ENCODE assay signal across 16 cellular contexts in genomic region chr1:197062692-197063091, GRCh38. TPM values are rescaled to one million over a fixed set of nuclear protein-coding genes. Genes with fewer than 3 reads are reported as not detected.
DNase-seq lines count a peak whose midpoint lies in the region; ATAC-seq and TF ChIP-seq lines count a peak whose summit lies in the region.
"Had no signal": no experiment of that assay in that cellular context is flagged by ENCODE, and none has a peak within 500 bp of the region (broad histone marks: within the 10 kb centered on the region; RNA-seq: fewer than 3 reads in every experiment).

No MANE protein-coding gene starts in this region.

- ATAC-seq in GM18861 (IDR thresholded peaks at IDR 0.05; ENCODE audit: unreplicated experiment) (peak; percentile 86), GM21515 (IDR thresholded peaks at IDR 0.05; ENCODE audit: unreplicated experiment) (peak; percentile 75), HG03025 (IDR thresholded peaks at IDR 0.05; ENCODE audit: low FRiP score, unreplicated experiment) (peak; percentile 80), gastroesophageal sphincter (no peak)
- ATAC-seq: activated CD4-positive, CD25-positive, alpha-beta regulatory T cell treated with anti-CD3 and anti-CD28 coated beads, Interleukin-2, amount 50 U/mL, for 24 hours; activated T-helper 17 cell treated with anti-CD3 and anti-CD28 coated beads, Interleukin-2, amount 50 U/mL, for 72 hours; heart right ventricle; stimulated activated effector memory CD8-positive, alpha-beta T cell treated with anti-CD3 and anti-CD28 coated beads, Interleukin-12 subunit alpha, Interleukin-12 subunit beta, amount 100 ng/mL, for 72 hours had no signal

- H3K27me3 ChIP-seq in gastroesophageal sphincter, result no peaks in the 10 kb centered on the region
- no peaks in the 10 kb centered on the region for H3K27me3 ChIP-seq in Caco-2 (replicated peaks; ENCODE audit: control insufficient read depth, insufficient read depth, low read length)
- H3K27me3 ChIP-seq: heart right ventricle had no signal

- H3K27me3 Mint-ChIP-seq in Caco-2 (ENCODE audit: insufficient read depth, unreplicated experiment), result peaks cover 3% of the 10 kb centered on the region
- H3K27me3 Mint-ChIP-seq in activated CD4-positive, alpha-beta memory T cell treated with anti-CD3 and anti-CD28 coated beads, Interleukin-2, amount 10 ng/mL, durations not matched to agents 7 days and 5 days, result peaks cover 10% of the 10 kb centered on the region

- CTCF ChIA-PET in Caco-2 (lab: Charles Lee), result no interaction called here
- CTCF ChIA-PET in activated CD4-positive, alpha-beta memory T cell treated with anti-CD3 and anti-CD28 coated beads, Interleukin-2, amount 10 ng/mL, durations not matched to agents 7 days and 5 days (lab: Charles Lee), result no interaction called here

- in situ Hi-C loops in KBM-7 (cut with MboI; ENCODE audit: low pct_unique_long_range_greater_than_20kb, low sequenced_read_pairs), result no loop called here

- intact Hi-C loops in Caco-2 (cut with micrococcal nuclease; ENCODE audit: unreplicated experiment), result no loop called here

- H3K36me3 ChIP-seq in gastroesophageal sphincter (no peaks in the 10 kb centered on the region), Caco-2 (ENCODE audit: control insufficient read depth, insufficient read depth, low read length) (no peaks in the 10 kb centered on the region)
- H3K36me3 ChIP-seq: heart right ventricle had no signal

- TF ChIP-seq EP300 in gastroesophageal sphincter (IDR thresholded peaks at IDR 0.05), result no peak

- no TSS peak for BruUV-seq in Caco-2 (replicated peaks; lab: Mats Ljungman, UMichigan)

- H3K9me3 Mint-ChIP-seq in Caco-2 (ENCODE audit: unreplicated experiment), result no peaks in the 10 kb centered on the region
- H3K9me3 Mint-ChIP-seq in activated CD4-positive, alpha-beta memory T cell treated with anti-CD3 and anti-CD28 coated beads, Interleukin-2, amount 10 ng/mL, durations not matched to agents 7 days and 5 days, result no peaks in the 10 kb centered on the region
- H3K9me3 Mint-ChIP-seq: activated T-helper 17 cell treated with anti-CD3 and anti-CD28 coated beads, Interleukin-2, amount 50 U/mL, for 72 hours; CD14-positive monocyte; stimulated activated effector memory CD8-positive, alpha-beta T cell treated with anti-CD3 and anti-CD28 coated beads, Interleukin-12 subunit alpha, Interleukin-12 subunit beta, amount 100 ng/mL, for 72 hours had no signal

- H3K4me3 Mint-ChIP-seq in Caco-2 (ENCODE audit: unreplicated experiment), result no peak overlapping the region
- H3K4me3 Mint-ChIP-seq in activated CD4-positive, alpha-beta memory T cell treated with anti-CD3 and anti-CD28 coated beads, Interleukin-2, amount 10 ng/mL, durations not matched to agents 7 days and 5 days, result no peak overlapping the region
- H3K4me3 Mint-ChIP-seq: activated T-helper 17 cell treated with anti-CD3 and anti-CD28 coated beads, Interleukin-2, amount 50 U/mL, for 72 hours; CD14-positive monocyte; stimulated activated effector memory CD8-positive, alpha-beta T cell treated with anti-CD3 and anti-CD28 coated beads, Interleukin-12 subunit alpha, Interleukin-12 subunit beta, amount 100 ng/mL, for 72 hours had no signal

- H3K9me3 ChIP-seq in gastroesophageal sphincter, result no peaks in the 10 kb centered on the region
- no peaks in the 10 kb centered on the region for H3K9me3 ChIP-seq in Caco-2
- H3K9me3 ChIP-seq: heart right ventricle had no signal

- H3K4me1 Mint-ChIP-seq in Caco-2 (ENCODE audit: low read depth, unreplicated experiment), result no peaks in the 10 kb centered on the region
- no peaks in the 10 kb centered on the region for H3K4me1 Mint-ChIP-seq in activated CD4-positive, alpha-beta memory T cell treated with anti-CD3 and anti-CD28 coated beads, Interleukin-2, amount 10 ng/mL, durations not matched to agents 7 days and 5 days
- H3K4me1 Mint-ChIP-seq: activated T-helper 17 cell treated with anti-CD3 and anti-CD28 coated beads, Interleukin-2, amount 50 U/mL, for 72 hours; CD14-positive monocyte; stimulated activated effector memory CD8-positive, alpha-beta T cell treated with anti-CD3 and anti-CD28 coated beads, Interleukin-12 subunit alpha, Interleukin-12 subunit beta, amount 100 ng/mL, for 72 hours had no signal

- no peak overlapping the region for H3K27ac Mint-ChIP-seq in Caco-2 (ENCODE audit: unreplicated experiment)
- no peak overlapping the region for H3K27ac Mint-ChIP-seq in activated CD4-positive, alpha-beta memory T cell treated with anti-CD3 and anti-CD28 coated beads, Interleukin-2, amount 10 ng/mL, durations not matched to agents 7 days and 5 days
- H3K27ac Mint-ChIP-seq: activated T-helper 17 cell treated with anti-CD3 and anti-CD28 coated beads, Interleukin-2, amount 50 U/mL, for 72 hours; CD14-positive monocyte; stimulated activated effector memory CD8-positive, alpha-beta T cell treated with anti-CD3 and anti-CD28 coated beads, Interleukin-12 subunit alpha, Interleukin-12 subunit beta, amount 100 ng/mL, for 72 hours had no signal

- DNase-seq in KBM-7 (peak; percentile 46), EL (no peak), Caco-2 (no peak)
- DNase-seq in activated CD4-positive, alpha-beta memory T cell treated with anti-CD3 and anti-CD28 coated beads, Interleukin-2, amount 10 ng/mL, durations not matched to agents 7 days and 5 days, result no peak
- DNase-seq: heart right ventricle, NCI-H345, SIG-M5 had no signal

- H3K4me1 ChIP-seq in gastroesophageal sphincter (no peaks in the 10 kb centered on the region), Caco-2 (no peaks in the 10 kb centered on the region)
- H3K4me1 ChIP-seq: heart right ventricle had no signal

- POLR2A ChIA-PET in Caco-2 (lab: Charles Lee), result no interaction called here
- POLR2A ChIA-PET in activated CD4-positive, alpha-beta memory T cell treated with anti-CD3 and anti-CD28 coated beads, Interleukin-2, amount 10 ng/mL, durations not matched to agents 7 days and 5 days (lab: Charles Lee), result no interaction called here

- TF ChIP-seq CTCF in gastroesophageal sphincter (IDR thresholded peaks at IDR 0.05), result no peak
- TF ChIP-seq CTCF in Caco-2 (IDR thresholded peaks at IDR 0.05; ENCODE audit: insufficient read depth in 1 of 2, low read depth in 1 of 2, low read length in 1 of 2, severe bottlenecking in 1 of 2, unreplicated experiment in 1 of 2), result no peak

- H3K4me3 ChIP-seq in gastroesophageal sphincter, result no peak overlapping the region
- no peak overlapping the region for H3K4me3 ChIP-seq in Caco-2 (ENCODE audit: low read depth, low read length)
- H3K4me3 ChIP-seq: heart right ventricle had no signal

- H3K36me3 Mint-ChIP-seq in Caco-2 (ENCODE audit: insufficient read depth, unreplicated experiment), result no peaks in the 10 kb centered on the region
- no peaks in the 10 kb centered on the region for H3K36me3 Mint-ChIP-seq in activated CD4-positive, alpha-beta memory T cell treated with anti-CD3 and anti-CD28 coated beads, Interleukin-2, amount 10 ng/mL, durations not matched to agents 7 days and 5 days (ENCODE audit: low read depth)
- H3K36me3 Mint-ChIP-seq: CD14-positive monocyte; stimulated activated effector memory CD8-positive, alpha-beta T cell treated with anti-CD3 and anti-CD28 coated beads, Interleukin-12 subunit alpha, Interleukin-12 subunit beta, amount 100 ng/mL, for 72 hours had no signal

- TF ChIP-seq POLR2A in gastroesophageal sphincter (IDR thresholded peaks at IDR 0.05), result no peak

- no peak overlapping the region for H3K27ac ChIP-seq in gastroesophageal sphincter
- H3K27ac ChIP-seq: heart right ventricle had no signal

- 71 to 85% methylated on average over 2 of the region's 2 CpGs for WGBS in gastroesophageal sphincter (ENCODE audit: low coverage in 1 of 2), 2 donors

RNA-seq across cellular contexts. Expression of gene F13B, which starts 4.4 kb away (rescaled TPM):
- total RNA-seq in gastroesophageal sphincter (not detected), Caco-2 (2022) (0.39 TPM in 1 of 2 replicates, not detected in the other)
- not detected for total RNA-seq in activated CD4-positive, alpha-beta memory T cell treated with anti-CD3 and anti-CD28 coated beads, Interleukin-2, amount 10 ng/mL, durations not matched to agents 7 days and 5 days
- total RNA-seq: heart right ventricle, MCF 10A had no signal
